ENCODE assay signal across 14 cellular contexts in the genomic region with DNA sequence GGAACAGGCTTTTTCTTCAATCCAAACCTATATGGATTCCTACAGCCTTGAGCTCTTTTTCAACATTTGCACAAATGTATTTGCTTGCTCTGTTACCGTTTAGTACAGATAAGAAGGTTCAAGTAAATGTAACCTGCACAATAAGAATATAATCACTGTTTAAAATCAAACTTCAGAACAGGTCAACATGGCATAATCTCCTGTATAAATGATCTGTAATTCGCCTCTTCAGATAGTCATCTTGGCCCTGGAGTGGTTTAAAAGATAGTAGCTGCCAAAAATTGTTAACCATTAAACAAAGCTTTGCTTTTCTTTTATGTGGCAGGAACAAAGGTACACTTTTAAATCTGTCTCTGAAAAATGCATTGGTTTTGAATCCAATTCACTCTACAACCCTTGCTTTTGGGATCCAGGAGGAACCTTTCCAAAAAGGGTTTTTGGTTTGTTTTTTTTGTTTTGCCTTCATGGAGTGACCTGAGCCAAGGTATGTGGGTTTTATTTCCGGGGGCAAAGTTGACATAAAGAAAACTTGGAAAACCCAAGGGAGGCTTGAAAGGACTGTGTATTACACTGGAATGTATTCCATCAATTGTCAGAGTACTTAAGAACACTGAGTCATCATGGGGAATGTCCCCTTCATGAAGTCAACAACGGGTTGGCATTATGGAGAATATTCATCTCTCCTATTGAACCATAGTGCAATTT.
DNase-seq lines count a peak whose midpoint lies in the region; ATAC-seq and TF ChIP-seq lines count a peak whose summit lies in the region.
"Had no signal": no experiment of that assay in that cellular context is flagged by ENCODE, and none has a peak within 500 bp of the region (broad histone marks: within the 10 kb centered on the region; RNA-seq: fewer than 3 reads in every experiment).

No MANE protein-coding gene starts in this region.

- TF ChIP-seq CTCF in chondrocyte (IDR thresholded peaks at IDR 0.05) (no peak), right lobe of liver (IDR thresholded peaks at IDR 0.05) (no peak)

- H3K27me3 ChIP-seq in right lobe of liver, result no peaks in the 10 kb centered on the region
- H3K27me3 ChIP-seq: right atrium auricular region had no signal

- no peaks in the 10 kb centered on the region for H3K36me3 ChIP-seq in right lobe of liver
- H3K36me3 ChIP-seq: BLaER1 treated with 17β-estradiol and CSF1 and Interleukin-3, amounts not matched to agents 10 nM and 100 nM; right atrium auricular region had no signal

- intact Hi-C loops in right lobe of liver (cut with DNase I), result no loop called here

- H3K27ac Mint-ChIP-seq in chondrocyte (ENCODE audit: unreplicated experiment), result peak overlapping the region; percentile 10
- H3K27ac Mint-ChIP-seq: activated T-helper 2 cell treated with anti-CD3 and anti-CD28 coated beads, Interferon-gamma antibody, Interleukin-2, Interleukin-4, amounts not matched to agents 10 μg/mL and 5 μg/mL and 100 μg/mL, durations not matched to agents 14 hours and 24 hours and 36 hours; H9 had no signal

- peak overlapping the region in 1 of 3 donors; percentile 17 for H3K27ac ChIP-seq in right lobe of liver
- H3K27ac ChIP-seq: BLaER1 treated with 17β-estradiol and CSF1 and Interleukin-3, amounts not matched to agents 10 nM and 100 nM; right atrium auricular region had no signal

- peaks cover 0 to 4% (median 2%) of the 10 kb centered on the region in 4 donors for H3K4me1 ChIP-seq in right lobe of liver
- H3K4me1 ChIP-seq: BLaER1 treated with 17β-estradiol and CSF1 and Interleukin-3, amounts not matched to agents 10 nM and 100 nM; right atrium auricular region had no signal

- peak; percentile 83 to 95 (median 88) for ATAC-seq in right lobe of liver
- ATAC-seq in GM21447 (IDR thresholded peaks at IDR 0.05; ENCODE audit: unreplicated experiment), result no peak

- H3K4me3 Mint-ChIP-seq in chondrocyte (ENCODE audit: unreplicated experiment), result no peak overlapping the region
- H3K4me3 Mint-ChIP-seq: H9 had no signal

- no peak for TF ChIP-seq POLR2A in right lobe of liver (IDR thresholded peaks at IDR 0.05)

- WGBS in right lobe of liver (ENCODE audit: insufficient coverage, low coverage, low lambda C conversion rate, missing lambda C conversion rate), result 20% methylated on average over 4 of the region's 4 CpGs

- peaks cover 30% of the 10 kb centered on the region for H3K9me3 Mint-ChIP-seq in chondrocyte (ENCODE audit: low read depth)
- H3K9me3 Mint-ChIP-seq: activated T-helper 2 cell treated with anti-CD3 and anti-CD28 coated beads, Interferon-gamma antibody, Interleukin-2, Interleukin-4, amounts not matched to agents 10 μg/mL and 5 μg/mL and 100 μg/mL, durations not matched to agents 14 hours and 24 hours and 36 hours had no signal

- no peaks in the 10 kb centered on the region for H3K27me3 Mint-ChIP-seq in chondrocyte (ENCODE audit: low read depth)

- peaks cover 22% of the 10 kb centered on the region for H3K4me1 Mint-ChIP-seq in chondrocyte (ENCODE audit: low read depth)

- DNase-seq in AG20443 (ENCODE audit: low spot score) (peak; percentile 7), NCI-H2196 treated with DMSO at 0.1 percent for 48 hours (lab: John Stamatoyannopoulos, UW; ENCODE audit: unreplicated experiment) (peak; percentile 10), chondrocyte (ENCODE audit: low spot score) (no peak), right lobe of liver (no peak), NCI-H2081 (lab: John Stamatoyannopoulos, UW) (no peak), iPS-NIHi11 (ENCODE audit: low spot score) (no peak), UCSD-AML1 (lab: John Stamatoyannopoulos, UW; ENCODE audit: unreplicated experiment) (no peak)
- DNase-seq: activated CD4-positive, alpha-beta T cell treated with anti-CD3 and anti-CD28 coated beads for 4 hours; H9; Kasumi-1 had no signal

- peak overlapping the region in 1 of 3 donors; percentile 1 for H3K4me3 ChIP-seq in right lobe of liver
- H3K4me3 ChIP-seq: BLaER1 treated with 17β-estradiol and CSF1 and Interleukin-3, amounts not matched to agents 10 nM and 100 nM; right atrium auricular region had no signal

- H3K36me3 Mint-ChIP-seq in chondrocyte (ENCODE audit: low read depth), result no peaks in the 10 kb centered on the region

- no peaks in the 10 kb centered on the region for H3K9me3 ChIP-seq in right lobe of liver

Comparison
In these comparisons a context has a peak if more than half of its experiments do, and no peak if none do; other contexts are left out.
1. DNase-seq: peak in AG20443 (single experiment) and NCI-H2196 treated with DMSO at 0.1 percent for 48 hours (single experiment); none in chondrocyte (single experiment), right lobe of liver (0 of 3), NCI-H2081 (0 of 2), iPS-NIHi11 (single experiment) and UCSD-AML1 (single experiment).